Comparison of ENCODE assay signal across 35 cellular contexts in the genomic region with DNA sequence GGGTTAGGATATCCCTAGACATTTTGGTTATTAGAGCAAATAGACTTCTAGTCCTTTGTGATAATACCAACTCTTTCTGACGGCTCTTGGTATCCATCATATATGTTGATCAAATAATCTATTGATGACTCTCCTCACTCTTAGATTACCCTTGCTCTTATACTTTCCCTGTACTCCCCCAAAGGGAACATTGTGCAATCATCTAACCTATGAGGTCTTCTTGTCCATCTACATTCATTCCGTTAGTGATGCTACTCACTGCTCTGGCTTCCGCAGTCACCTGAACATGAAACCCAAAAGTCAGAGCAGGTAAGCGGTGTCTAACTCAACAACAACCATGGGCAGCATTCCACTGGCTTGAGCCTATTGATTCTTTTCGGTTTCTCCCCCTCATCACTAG.
"Had no signal": no experiment of that assay in that cellular context is flagged by ENCODE, and none has a peak within 500 bp of the region (broad histone marks: within the 10 kb centered on the region; RNA-seq: fewer than 3 reads in every experiment).

No MANE protein-coding gene starts in this region.

- H3K27ac ChIP-seq: body of pancreas, brain microvascular endothelial cell, breast epithelium, cardiac muscle cell, WERI-Rb-1 had no signal

- H3K4me3 ChIP-seq: body of pancreas, breast epithelium, cardiac muscle cell had no signal

- ATAC-seq: activated CD4-positive, alpha-beta T cell treated with anti-CD3 and anti-CD28 coated beads for 36 hours; activated CD4-positive, CD25-positive, alpha-beta regulatory T cell treated with anti-CD3 and anti-CD28 coated beads, Interleukin-2, amount 50 U/mL, for 24 hours; activated CD8-positive, alpha-beta memory T cell treated with anti-CD3 and anti-CD28 coated beads, Interleukin-2, amount 10 ng/mL, durations not matched to agents 7 days and 5 days; activated CD8-positive, alpha-beta T cell treated with anti-CD3 and anti-CD28 coated beads, Interleukin-2, amount 10 ng/mL, durations not matched to agents 7 days and 5 days; activated naive CD8-positive, alpha-beta T cell treated with anti-CD3 and anti-CD28 coated beads, Interleukin-2, amount 50 U/mL, for 24 hours; body of pancreas; T-cell; T-helper 17 cell; WTC11 had no signal

- H3K9me3 ChIP-seq: body of pancreas, breast epithelium had no signal

- H3K4me1 Mint-ChIP-seq: activated CD4-positive, alpha-beta memory T cell treated with anti-CD3 and anti-CD28 coated beads, Interleukin-2, amount 10 ng/mL, durations not matched to agents 7 days and 5 days; activated CD4-positive, alpha-beta T cell treated with anti-CD3 and anti-CD28 coated beads for 36 hours; activated CD4-positive, alpha-beta T cell treated with anti-CD3 and anti-CD28 coated beads, Interleukin-2, amount 10 ng/mL, durations not matched to agents 7 days and 5 days; activated CD8-positive, alpha-beta memory T cell treated with anti-CD3 and anti-CD28 coated beads, Interleukin-2, amount 10 ng/mL, durations not matched to agents 7 days and 5 days; activated naive CD4-positive, alpha-beta T cell treated with anti-CD3 and anti-CD28 coated beads, Interleukin-2, amount 10 ng/mL, durations not matched to agents 7 days and 5 days; activated naive CD4-positive, alpha-beta T cell treated with anti-CD3 and anti-CD28 coated beads, Interleukin-2, amount 50 U/mL, for 24 hours; activated naive CD8-positive, alpha-beta T cell treated with anti-CD3 and anti-CD28 coated beads, Interleukin-2, amount 10 ng/mL, durations not matched to agents 7 days and 5 days; activated naive CD8-positive, alpha-beta T cell treated with anti-CD3 and anti-CD28 coated beads, Interleukin-2, amount 50 U/mL, for 24 hours; central memory CD8-positive, alpha-beta T cell; T-cell; T-helper 17 cell had no signal

- DNase-seq: activated CD4-positive, alpha-beta memory T cell treated with anti-CD3 and anti-CD28 coated beads, Interleukin-2, amount 10 ng/mL, durations not matched to agents 7 days and 5 days; activated CD4-positive, alpha-beta T cell treated with anti-CD3 and anti-CD28 coated beads for 1 hour; activated CD4-positive, alpha-beta T cell treated with anti-CD3 and anti-CD28 coated beads for 36 hours; activated CD4-positive, alpha-beta T cell treated with anti-CD3 and anti-CD28 coated beads for 48 hours; activated CD4-positive, alpha-beta T cell treated with anti-CD3 and anti-CD28 coated beads, Interleukin-2, amount 10 ng/mL, durations not matched to agents 7 days and 5 days; activated CD4-positive, alpha-beta T cell treated with anti-CD3 and anti-CD28 coated beads, Interleukin-2, amount 50 U/mL, for 48 hours; activated CD4-positive, CD25-positive, alpha-beta regulatory T cell; activated CD8-positive, alpha-beta memory T cell treated with anti-CD3 and anti-CD28 coated beads for 24 hours; activated CD8-positive, alpha-beta memory T cell treated with anti-CD3 and anti-CD28 coated beads, Interleukin-2, amount 10 ng/mL, durations not matched to agents 7 days and 5 days; activated CD8-positive, alpha-beta memory T cell treated with anti-CD3 and anti-CD28 coated beads, Interleukin-2, amount 50 U/mL, for 48 hours; activated CD8-positive, alpha-beta T cell treated with anti-CD3 and anti-CD28 coated beads, Interleukin-2, amount 10 ng/mL, durations not matched to agents 7 days and 5 days; activated effector memory CD4-positive, alpha-beta T cell treated with Interleukin-2 at 50 U/mL for 16 hours; activated gamma-delta T cell; activated naive CD4-positive, alpha-beta T cell treated with anti-CD3 and anti-CD28 coated beads, Interleukin-2, amount 10 ng/mL, durations not matched to agents 7 days and 5 days; activated naive CD4-positive, alpha-beta T cell treated with Interleukin-2 at 50 U/mL for 16 hours; activated naive CD8-positive, alpha-beta T cell treated with anti-CD3 and anti-CD28 coated beads, Interleukin-2, amount 10 ng/mL, durations not matched to agents 7 days and 5 days; activated naive CD8-positive, alpha-beta T cell treated with anti-CD3 and anti-CD28 coated beads, Interleukin-2, amount 50 U/mL, for 24 hours; activated T-cell treated with anti-CD3 and anti-CD28 coated beads, Interleukin-2, amount 50 U/mL, for 24 hours; activated T-cell treated with anti-CD3 and anti-CD28 coated beads, Interleukin-2, amount 50 U/mL, for 48 hours; aorta; body of pancreas; caudate nucleus; cerebellar nuclear complex; T-cell; T-helper 17 cell; WERI-Rb-1 had no signal

- H3K36me3 Mint-ChIP-seq: activated CD8-positive, alpha-beta memory T cell treated with anti-CD3 and anti-CD28 coated beads, Interleukin-2, amount 10 ng/mL, durations not matched to agents 7 days and 5 days; activated naive CD4-positive, alpha-beta T cell treated with anti-CD3 and anti-CD28 coated beads, Interleukin-2, amount 10 ng/mL, durations not matched to agents 7 days and 5 days; activated naive CD4-positive, alpha-beta T cell treated with anti-CD3 and anti-CD28 coated beads, Interleukin-2, amount 50 U/mL, for 24 hours; activated naive CD8-positive, alpha-beta T cell; activated naive CD8-positive, alpha-beta T cell treated with anti-CD3 and anti-CD28 coated beads, Interleukin-2, amount 10 ng/mL, durations not matched to agents 7 days and 5 days; T-cell had no signal

- H3K36me3 ChIP-seq: brain microvascular endothelial cell, breast epithelium, cardiac muscle cell, WERI-Rb-1 had no signal

- H3K27ac Mint-ChIP-seq: activated CD4-positive, alpha-beta memory T cell treated with anti-CD3 and anti-CD28 coated beads, Interleukin-2, amount 10 ng/mL, durations not matched to agents 7 days and 5 days; activated CD4-positive, alpha-beta T cell treated with anti-CD3 and anti-CD28 coated beads for 36 hours; activated CD4-positive, alpha-beta T cell treated with anti-CD3 and anti-CD28 coated beads, Interleukin-2, amount 10 ng/mL, durations not matched to agents 7 days and 5 days; activated CD8-positive, alpha-beta memory T cell treated with anti-CD3 and anti-CD28 coated beads, Interleukin-2, amount 10 ng/mL, durations not matched to agents 7 days and 5 days; activated CD8-positive, alpha-beta T cell treated with anti-CD3 and anti-CD28 coated beads, Interleukin-2, amount 10 ng/mL, durations not matched to agents 7 days and 5 days; activated naive CD4-positive, alpha-beta T cell treated with anti-CD3 and anti-CD28 coated beads, Interleukin-2, amount 10 ng/mL, durations not matched to agents 7 days and 5 days; activated naive CD4-positive, alpha-beta T cell treated with anti-CD3 and anti-CD28 coated beads, Interleukin-2, amount 50 U/mL, for 24 hours; activated naive CD8-positive, alpha-beta T cell; activated naive CD8-positive, alpha-beta T cell treated with anti-CD3 and anti-CD28 coated beads, Interleukin-2, amount 10 ng/mL, durations not matched to agents 7 days and 5 days; activated naive CD8-positive, alpha-beta T cell treated with anti-CD3 and anti-CD28 coated beads, Interleukin-2, amount 50 U/mL, for 24 hours; activated T-cell treated with anti-CD3 and anti-CD28 coated beads, Interleukin-2, amount 50 U/mL, for 24 hours; activated T-helper 2 cell treated with anti-CD3 and anti-CD28 coated beads, Interferon-gamma antibody, Interleukin-2, Interleukin-4, amounts not matched to agents 10 μg/mL and 5 μg/mL and 100 μg/mL, durations not matched to agents 14 hours and 24 hours and 36 hours; T-cell; T-helper 17 cell; WTC11 had no signal

- H3K27me3 ChIP-seq: body of pancreas, brain microvascular endothelial cell, breast epithelium, cardiac muscle cell had no signal

- H3K9me3 Mint-ChIP-seq: activated CD4-positive, alpha-beta memory T cell treated with anti-CD3 and anti-CD28 coated beads, Interleukin-2, amount 10 ng/mL, durations not matched to agents 7 days and 5 days; activated CD4-positive, alpha-beta T cell treated with anti-CD3 and anti-CD28 coated beads, Interleukin-2, amount 10 ng/mL, durations not matched to agents 7 days and 5 days; activated naive CD8-positive, alpha-beta T cell treated with anti-CD3 and anti-CD28 coated beads, Interleukin-2, amount 10 ng/mL, durations not matched to agents 7 days and 5 days; activated T-helper 2 cell treated with anti-CD3 and anti-CD28 coated beads, Interferon-gamma antibody, Interleukin-2, Interleukin-4, amounts not matched to agents 10 μg/mL and 5 μg/mL and 100 μg/mL, durations not matched to agents 14 hours and 24 hours and 36 hours had no signal

- H3K4me3 Mint-ChIP-seq: activated CD4-positive, alpha-beta memory T cell treated with anti-CD3 and anti-CD28 coated beads, Interleukin-2, amount 10 ng/mL, durations not matched to agents 7 days and 5 days; activated CD4-positive, alpha-beta T cell treated with anti-CD3 and anti-CD28 coated beads for 36 hours; activated CD4-positive, alpha-beta T cell treated with anti-CD3 and anti-CD28 coated beads, Interleukin-2, amount 10 ng/mL, durations not matched to agents 7 days and 5 days; activated CD8-positive, alpha-beta memory T cell treated with anti-CD3 and anti-CD28 coated beads, Interleukin-2, amount 10 ng/mL, durations not matched to agents 7 days and 5 days; activated CD8-positive, alpha-beta T cell treated with anti-CD3 and anti-CD28 coated beads, Interleukin-2, amount 10 ng/mL, durations not matched to agents 7 days and 5 days; activated naive CD4-positive, alpha-beta T cell treated with anti-CD3 and anti-CD28 coated beads, Interleukin-2, amount 10 ng/mL, durations not matched to agents 7 days and 5 days; activated naive CD4-positive, alpha-beta T cell treated with anti-CD3 and anti-CD28 coated beads, Interleukin-2, amount 50 U/mL, for 24 hours; activated naive CD8-positive, alpha-beta T cell; activated naive CD8-positive, alpha-beta T cell treated with anti-CD3 and anti-CD28 coated beads, Interleukin-2, amount 10 ng/mL, durations not matched to agents 7 days and 5 days; activated naive CD8-positive, alpha-beta T cell treated with anti-CD3 and anti-CD28 coated beads, Interleukin-2, amount 50 U/mL, for 24 hours; activated T-cell treated with anti-CD3 and anti-CD28 coated beads, Interleukin-2, amount 50 U/mL, for 24 hours; central memory CD8-positive, alpha-beta T cell; T-cell; T-helper 17 cell; WTC11 had no signal

- H3K4me1 ChIP-seq: body of pancreas, breast epithelium had no signal

- H3K27me3 Mint-ChIP-seq: activated CD4-positive, alpha-beta memory T cell treated with anti-CD3 and anti-CD28 coated beads, Interleukin-2, amount 10 ng/mL, durations not matched to agents 7 days and 5 days; activated CD4-positive, alpha-beta T cell treated with anti-CD3 and anti-CD28 coated beads for 36 hours; activated CD4-positive, alpha-beta T cell treated with anti-CD3 and anti-CD28 coated beads, Interleukin-2, amount 10 ng/mL, durations not matched to agents 7 days and 5 days; activated CD8-positive, alpha-beta memory T cell treated with anti-CD3 and anti-CD28 coated beads, Interleukin-2, amount 10 ng/mL, durations not matched to agents 7 days and 5 days; activated naive CD4-positive, alpha-beta T cell treated with anti-CD3 and anti-CD28 coated beads, Interleukin-2, amount 10 ng/mL, durations not matched to agents 7 days and 5 days; activated naive CD4-positive, alpha-beta T cell treated with anti-CD3 and anti-CD28 coated beads, Interleukin-2, amount 50 U/mL, for 24 hours; activated naive CD8-positive, alpha-beta T cell; activated naive CD8-positive, alpha-beta T cell treated with anti-CD3 and anti-CD28 coated beads, Interleukin-2, amount 10 ng/mL, durations not matched to agents 7 days and 5 days; activated naive CD8-positive, alpha-beta T cell treated with anti-CD3 and anti-CD28 coated beads, Interleukin-2, amount 50 U/mL, for 24 hours; activated T-cell treated with anti-CD3 and anti-CD28 coated beads, Interleukin-2, amount 50 U/mL, for 24 hours; central memory CD8-positive, alpha-beta T cell; T-cell; T-helper 17 cell had no signal
